In the genomic region with DNA sequence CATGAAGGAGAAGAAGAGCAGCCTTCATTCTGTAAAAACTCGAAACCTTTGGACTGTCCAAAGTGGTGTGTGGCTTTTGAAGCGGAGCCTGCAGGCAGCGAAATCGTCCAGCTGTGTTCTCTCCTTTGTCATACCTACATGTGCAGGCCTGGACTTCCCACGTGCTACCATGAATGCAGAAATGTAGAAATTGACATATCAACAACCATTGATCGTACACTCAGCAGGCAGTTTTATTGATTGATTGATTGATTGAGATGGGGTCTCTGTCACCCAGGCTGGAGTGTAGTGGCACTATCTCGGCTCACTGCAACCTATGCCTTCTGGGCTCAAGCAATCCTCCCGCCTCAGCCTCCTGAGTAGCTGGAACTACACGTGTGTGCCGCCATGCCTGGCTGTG, we compare ENCODE assay signal across 23 cellular contexts.
"Had no signal": no experiment of that assay in that cellular context is flagged by ENCODE, and none has a peak within 500 bp of the region (broad histone marks: within the 10 kb centered on the region; RNA-seq: fewer than 3 reads in every experiment).

No MANE protein-coding gene starts in this region.

- ATAC-seq: activated naive CD8-positive, alpha-beta T cell treated with anti-CD3 and anti-CD28 coated beads, Interleukin-2, amount 50 U/mL, for 24 hours; effector memory CD8-positive, alpha-beta T cell; gastrocnemius medialis; left colon; naive thymus-derived CD8-positive, alpha-beta T cell; sciatic nerve; stimulated activated effector memory CD8-positive, alpha-beta T cell treated with anti-CD3 and anti-CD28 coated beads, Interleukin-12 subunit alpha, Interleukin-12 subunit beta, amount 100 ng/mL, for 72 hours; T-cell had no signal

- H3K4me3 ChIP-seq: gastrocnemius medialis, skin epidermis, thoracic aorta, uterus had no signal

- FAIRE-seq: keratinocyte had no signal

- H3K27me3 ChIP-seq: gastrocnemius medialis, uterus had no signal

- H3K9me3 ChIP-seq: gastrocnemius medialis, thoracic aorta, uterus had no signal

- H3K36me3 ChIP-seq: gastrocnemius medialis, uterus had no signal

- H3K27ac ChIP-seq: skin epidermis, thoracic aorta, uterus had no signal

- DNase-seq: activated CD4-positive, alpha-beta T cell treated with anti-CD3 and anti-CD28 coated beads for 4 hours; activated CD4-positive, alpha-beta T cell treated with anti-CD3 and anti-CD28 coated beads, Interleukin-2, amount 50 U/mL, for 48 hours; activated CD4-positive, CD25-positive, alpha-beta regulatory T cell; activated naive CD8-positive, alpha-beta T cell treated with anti-CD3 and anti-CD28 coated beads, Interleukin-2, amount 50 U/mL, for 24 hours; amygdala; caudate nucleus; cortex of kidney; effector memory CD8-positive, alpha-beta T cell; erythroblast; gastrocnemius medialis; glutamatergic neuron; left colon; naive thymus-derived CD8-positive, alpha-beta T cell; posterior cingulate gyrus; stimulated activated CD4-positive, alpha-beta T cell treated with anti-CD3 and anti-CD28 coated beads, Interleukin-12 subunit alpha, Interleukin-12 subunit beta, amount 100 ng/mL, for 4 hours; stimulated activated CD4-positive, alpha-beta T cell treated with anti-CD3 and anti-CD28 coated beads, Interleukin-4, amount 100 ng/mL, for 24 hours; T-cell; uterus had no signal
